Comparison of ENCODE assay signal across 12 cellular contexts in the genomic region with DNA sequence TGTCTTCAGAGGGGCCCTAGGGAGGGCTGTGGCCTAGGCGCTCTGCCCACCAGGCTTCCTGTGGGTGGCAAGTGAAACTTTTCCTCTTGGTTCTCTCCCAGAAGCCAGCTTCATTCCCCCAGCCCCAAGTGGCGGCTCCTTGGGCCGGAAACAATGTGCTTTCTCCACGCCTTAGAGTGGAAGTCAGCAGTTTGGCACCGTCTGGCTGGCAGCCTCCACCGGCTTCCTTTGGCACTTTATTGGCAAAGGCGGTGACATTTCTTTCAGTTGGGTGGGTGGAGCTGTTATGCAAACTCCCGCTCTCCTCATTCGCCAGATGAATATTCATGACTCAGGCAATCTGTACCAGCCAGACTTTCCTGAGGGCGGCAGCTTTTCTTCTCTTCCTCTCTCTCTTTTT.
A peak's percentile ranks its signal among the peaks of the same experiment; 100 is the strongest.
DNase-seq lines count a peak whose midpoint lies in the region; ATAC-seq and TF ChIP-seq lines count a peak whose summit lies in the region.
"Had no signal": no experiment of that assay in that cellular context is flagged by ENCODE, and none has a peak within 500 bp of the region (broad histone marks: within the 10 kb centered on the region; RNA-seq: fewer than 3 reads in every experiment).

No MANE protein-coding gene starts in this region.

- H3K4me2 ChIP-seq in MM.1S (ENCODE audit: low read depth, low read length), result no peak overlapping the region
- H3K4me2 ChIP-seq: KMS-11 had no signal

- H4K20me1 ChIP-seq in MM.1S (ENCODE audit: insufficient read depth, low read length), result no peaks in the 10 kb centered on the region

- peak in 5 of 8 donors; percentile 16 to 68 (median 41) for ATAC-seq in heart right ventricle
- ATAC-seq: activated CD4-positive, CD25-positive, alpha-beta regulatory T cell treated with anti-CD3 and anti-CD28 coated beads, Interleukin-2, amount 50 U/mL, for 24 hours; stimulated activated memory B cell treated with anti-CD40 and anti-IgM and Interleukin-4, amounts not matched to agents 10 μg/mL and 1 μg/mL and 100 μg/mL, for 72 hours had no signal

- no peaks in the 10 kb centered on the region for H3F3A ChIP-seq in MM.1S (ENCODE audit: insufficient read depth, low read length)

- no peak for TF ChIP-seq CTCF in heart right ventricle (IDR thresholded peaks at IDR 0.05)
- TF ChIP-seq CTCF in left ventricle myocardium inferior (IDR thresholded peaks at IDR 0.05; ENCODE audit: borderline replicate concordance), result no peak
- no peak for TF ChIP-seq CTCF in MM.1S (IDR thresholded peaks at IDR 0.05; ENCODE audit: low read length)

- H3K27me3 ChIP-seq in heart right ventricle (peaks cover 0 to 8% (median 0%) of the 10 kb centered on the region in 7 donors), left ventricle myocardium inferior (ENCODE audit: low read depth) (peaks cover 22% of the 10 kb centered on the region), MM.1S (replicated peaks; ENCODE audit: insufficient read depth, low read length) (no peaks in the 10 kb centered on the region)

- H3K4me1 ChIP-seq in heart right ventricle, result no peaks in the 10 kb centered on the region
- H3K4me1 ChIP-seq in left ventricle myocardium inferior, result no peaks in the 10 kb centered on the region
- H3K4me1 ChIP-seq in MM.1S (ENCODE audit: low read length), result no peaks in the 10 kb centered on the region

- H3K9me2 ChIP-seq in MM.1S (replicated peaks; ENCODE audit: insufficient read depth, low read length), result no peaks in the 10 kb centered on the region

- no peaks in the 10 kb centered on the region for H3K36me3 ChIP-seq in heart right ventricle
- no peaks in the 10 kb centered on the region for H3K36me3 ChIP-seq in left ventricle myocardium inferior
- H3K36me3 ChIP-seq in MM.1S (replicated peaks; ENCODE audit: insufficient read depth, low read length), result no peaks in the 10 kb centered on the region

- intact Hi-C loops in heart right ventricle (cut with DNase I), result no loop called here
- intact Hi-C loops in left ventricle myocardium inferior (cut with micrococcal nuclease), result no loop called here

- H3K9ac ChIP-seq in MM.1S (ENCODE audit: low read length), result no peak overlapping the region
- H3K9ac ChIP-seq: KMS-11 had no signal

- H3K79me2 ChIP-seq in MM.1S (ENCODE audit: low read length), result no peaks in the 10 kb centered on the region

- H3K4me3 ChIP-seq in heart right ventricle, result no peak overlapping the region
- no peak overlapping the region for H3K4me3 ChIP-seq in left ventricle myocardium inferior
- no peak overlapping the region for H3K4me3 ChIP-seq in MM.1S (ENCODE audit: low read length)

- WGBS in heart right ventricle, 2 donors, result 66 to 71% methylated on average over 10 of the region's 10 CpGs

- H2AFZ ChIP-seq in MM.1S (ENCODE audit: low read length), result no peak overlapping the region

- no peak overlapping the region for H3K27ac ChIP-seq in heart right ventricle
- H3K27ac ChIP-seq in left ventricle myocardium inferior (replicated peaks), result no peak overlapping the region
- no peak overlapping the region for H3K27ac ChIP-seq in substantia nigra (ENCODE audit: low read depth, low read length, poor library complexity, severe bottlenecking)
- no peak overlapping the region for H3K27ac ChIP-seq in MM.1S (ENCODE audit: low read length)
- H3K27ac ChIP-seq: KMS-11 had no signal

- H3K9me3 ChIP-seq in heart right ventricle, result peaks cover 0 to 5% (median 0%) of the 10 kb centered on the region in 11 donors
- H3K9me3 ChIP-seq in left ventricle myocardium inferior (replicated peaks), result peaks cover 6% of the 10 kb centered on the region
- H3K9me3 ChIP-seq in MM.1S (replicated peaks; ENCODE audit: insufficient read depth, low read length), result no peaks in the 10 kb centered on the region

- DNase-seq in heart right ventricle (no peak), left ventricle myocardium inferior (no peak), anterior cingulate cortex (lab: John Stamatoyannopoulos, UW) (peak in 55 of 58 donors; percentile 24 to 93 (median 67)), inferior parietal cortex (ENCODE audit: extremely low spot score) (peak; percentile 74), substantia nigra (lab: John Stamatoyannopoulos, UW) (peak in 34 of 49 donors; percentile 6 to 73 (median 37)), MM.1S (no peak)
- no peak for DNase-seq in stimulated activated CD4-positive, alpha-beta T cell treated with anti-CD3 and anti-CD28 coated beads, Interleukin-2, amount 100 ng/mL, for 48 hours
- DNase-seq in activated CD4-positive, CD25-positive, alpha-beta regulatory T cell treated with anti-CD3 and anti-CD28 coated beads, Interleukin-2, amount 50 U/mL, for 72 hours, result no peak
- DNase-seq: activated naive CD4-positive, alpha-beta T cell treated with anti-CD3 and anti-CD28 coated beads for 36 hours had no signal

Comparison
In these comparisons a context has a peak if more than half of its experiments do, and no peak if none do; other contexts are left out.
1. DNase-seq: peak in anterior cingulate cortex (55 of 58), inferior parietal cortex (single experiment) and substantia nigra (34 of 49); none in heart right ventricle (0 of 2), left ventricle myocardium inferior (single experiment), MM.1S (single experiment), stimulated activated CD4-positive, alpha-beta T cell treated with anti-CD3 and anti-CD28 coated beads, Interleukin-2, amount 100 ng/mL, for 48 hours (0 of 2) and activated CD4-positive, CD25-positive, alpha-beta regulatory T cell treated with anti-CD3 and anti-CD28 coated beads, Interleukin-2, amount 50 U/mL, for 72 hours (single experiment).